In the genomic region with DNA sequence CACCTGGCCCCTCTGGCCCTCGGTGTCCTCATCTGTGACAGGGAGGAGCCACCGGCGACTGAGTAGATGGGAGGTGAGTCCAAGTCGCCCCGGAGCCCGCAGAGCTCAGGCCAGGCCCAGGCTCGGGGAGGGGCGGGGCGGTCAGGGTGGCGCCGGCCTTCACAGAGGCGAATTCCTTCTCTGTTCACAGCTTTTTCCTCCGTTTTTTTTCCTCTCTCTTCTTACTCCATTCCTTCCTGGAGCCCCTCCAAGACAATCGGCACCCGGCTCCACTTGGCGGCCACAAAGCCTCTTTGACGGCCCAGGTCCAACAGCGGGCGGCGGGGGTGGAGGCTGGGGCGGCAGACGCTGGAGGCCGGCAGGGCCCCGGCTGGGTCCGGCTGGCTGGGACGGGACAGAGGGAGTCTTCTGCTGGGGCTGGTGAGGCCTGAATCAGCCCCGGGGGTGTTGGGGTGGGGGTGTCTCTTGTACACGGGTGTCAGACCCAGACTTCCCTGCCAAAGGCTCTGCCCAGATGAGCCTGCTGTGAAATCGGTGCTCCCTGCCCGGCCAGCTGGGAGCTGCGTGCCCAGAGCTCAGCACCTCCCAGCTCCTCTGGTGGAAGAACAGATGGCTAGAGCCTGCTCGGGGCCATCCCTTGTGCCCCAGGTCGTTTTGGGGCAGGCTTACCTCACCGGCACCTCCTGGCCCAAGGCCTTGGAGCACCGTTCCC, we compare ENCODE assay signal across 10 cellular contexts.
DNase-seq lines count a peak whose midpoint lies in the region; ATAC-seq and TF ChIP-seq lines count a peak whose summit lies in the region.
"Had no signal": no experiment of that assay in that cellular context is flagged by ENCODE, and none has a peak within 500 bp of the region (broad histone marks: within the 10 kb centered on the region; RNA-seq: fewer than 3 reads in every experiment).

No MANE protein-coding gene starts in this region.

- peak overlapping the region; percentile 36 to 88 for H3K27ac ChIP-seq in coronary artery

- ATAC-seq in HG02588 (IDR thresholded peaks at IDR 0.05; ENCODE audit: unreplicated experiment) = no peak

- DNase-seq in HCEC 1CT (peak; percentile 7), coronary artery (ENCODE audit: low spot score) (no peak), iris pigment epithelial cell (ENCODE audit: low read depth) (peak; percentile 32), stromal cell of bone marrow (ENCODE audit: low read depth) (peak; percentile 76), NCI-H446 treated with DMSO at 0.1 percent for 48 hours (lab: John Stamatoyannopoulos, UW) (no peak)
- DNase-seq in stimulated activated CD4-positive, alpha-beta T cell treated with anti-CD3 and anti-CD28 coated beads, Interleukin-1b, Interleukin-23, amount 100 ng/mL, for 48 hours = no peak
- DNase-seq in activated CD4-positive, CD25-positive, alpha-beta regulatory T cell treated with anti-CD3 and anti-CD28 coated beads, Interleukin-2, amount 50 U/mL, for 72 hours = no peak
- DNase-seq: immature natural killer cell, Kasumi-1 had no signal

- TF ChIP-seq CTCF in coronary artery (IDR thresholded peaks at IDR 0.05) = no peak

- H3K4me3 ChIP-seq in coronary artery = peak overlapping the region; percentile 60

Comparison
In these comparisons a context has a peak if more than half of its experiments do, and no peak if none do; other contexts are left out.
1. DNase-seq: peak in HCEC 1CT (single experiment), iris pigment epithelial cell (single experiment) and stromal cell of bone marrow (single experiment); none in coronary artery (single experiment), stimulated activated CD4-positive, alpha-beta T cell treated with anti-CD3 and anti-CD28 coated beads, Interleukin-1b, Interleukin-23, amount 100 ng/mL, for 48 hours (single experiment), NCI-H446 treated with DMSO at 0.1 percent for 48 hours (single experiment) and activated CD4-positive, CD25-positive, alpha-beta regulatory T cell treated with anti-CD3 and anti-CD28 coated beads, Interleukin-2, amount 50 U/mL, for 72 hours (single experiment).